Comparison of ENCODE assay signal across 26 cellular contexts in genomic region chr5:2338686-2339085, GRCh38.
"Had no signal": no experiment of that assay in that cellular context is flagged by ENCODE, and none has a peak within 500 bp of the region (broad histone marks: within the 10 kb centered on the region; RNA-seq: fewer than 3 reads in every experiment).

No MANE protein-coding gene starts in this region.

- H3K36me3 Mint-ChIP-seq: mesothelial cell of epicardium; naive B cell; natural killer cell; neural progenitor cell; stimulated activated effector memory CD8-positive, alpha-beta T cell treated with anti-CD3 and anti-CD28 coated beads, Interleukin-12 subunit alpha, Interleukin-12 subunit beta, amount 100 ng/mL, for 72 hours had no signal

- H3K9me3 ChIP-seq: left ventricle myocardium inferior, pancreas, prostate gland, sigmoid colon, spleen, suprapubic skin, thoracic aorta, tibial artery, upper lobe of right lung, uterus had no signal

- H3K27ac ChIP-seq: left ventricle myocardium inferior, neural progenitor cell, pancreas, prostate gland, sigmoid colon, spleen, suprapubic skin, thoracic aorta, tibial artery, upper lobe of right lung, uterus had no signal

- H3K4me1 Mint-ChIP-seq: naive B cell; natural killer cell; stimulated activated effector memory CD8-positive, alpha-beta T cell treated with anti-CD3 and anti-CD28 coated beads, Interleukin-12 subunit alpha, Interleukin-12 subunit beta, amount 100 ng/mL, for 72 hours had no signal

- H3K27me3 ChIP-seq: neural progenitor cell, sigmoid colon, spleen, suprapubic skin, tibial artery, upper lobe of right lung, uterus had no signal

- DNase-seq: islet precursor cell; left ventricle myocardium inferior; mesendoderm; naive B cell; natural killer cell; nephron progenitor cell; pancreas; retina; right cardiac atrium; sigmoid colon; small intestine; spleen; stimulated activated CD4-positive, alpha-beta T cell treated with anti-CD3 and anti-CD28 coated beads, Interleukin-4, amount 100 ng/mL, for 24 hours; stimulated activated naive CD4-positive, alpha-beta T cell; tibial artery; trophoblast cell; upper lobe of right lung; uterus had no signal

- H3K4me1 ChIP-seq: left ventricle myocardium inferior, pancreas, prostate gland, spleen, suprapubic skin, tibial artery, upper lobe of right lung, uterus had no signal

- H3K4me3 Mint-ChIP-seq: mesothelial cell of epicardium; naive B cell; natural killer cell; nephron progenitor cell; neural progenitor cell; stimulated activated effector memory CD8-positive, alpha-beta T cell treated with anti-CD3 and anti-CD28 coated beads, Interleukin-12 subunit alpha, Interleukin-12 subunit beta, amount 100 ng/mL, for 72 hours; stimulated activated naive CD8-positive, alpha-beta T cell treated with anti-CD3 and anti-CD28 coated beads, Interleukin-15, Interleukin-2, amounts not matched to agents 100 ng/mL and 50 ng/mL, for 24 hours had no signal

- FAIRE-seq: pancreas, small intestine had no signal

- H3K9me3 Mint-ChIP-seq: nephron progenitor cell; stimulated activated effector memory CD8-positive, alpha-beta T cell treated with anti-CD3 and anti-CD28 coated beads, Interleukin-12 subunit alpha, Interleukin-12 subunit beta, amount 100 ng/mL, for 72 hours; stimulated activated naive CD8-positive, alpha-beta T cell treated with anti-CD3 and anti-CD28 coated beads, Interleukin-15, Interleukin-2, amounts not matched to agents 100 ng/mL and 50 ng/mL, for 24 hours had no signal

- H3K27ac Mint-ChIP-seq: mesothelial cell of epicardium; naive B cell; natural killer cell; nephron progenitor cell; neural progenitor cell; stimulated activated effector memory CD8-positive, alpha-beta T cell treated with anti-CD3 and anti-CD28 coated beads, Interleukin-12 subunit alpha, Interleukin-12 subunit beta, amount 100 ng/mL, for 72 hours; stimulated activated naive CD8-positive, alpha-beta T cell treated with anti-CD3 and anti-CD28 coated beads, Interleukin-15, Interleukin-2, amounts not matched to agents 100 ng/mL and 50 ng/mL, for 24 hours had no signal

- H3K36me3 ChIP-seq: left ventricle myocardium inferior, neural progenitor cell, pancreas, prostate gland, sigmoid colon, spleen, suprapubic skin, thoracic aorta, tibial artery, upper lobe of right lung, uterus had no signal

- H3K27me3 Mint-ChIP-seq: naive B cell had no signal

- H3K4me3 ChIP-seq: left ventricle myocardium inferior, lung, neural progenitor cell, pancreas, prostate gland, sigmoid colon, spleen, suprapubic skin, thoracic aorta, tibial artery, upper lobe of right lung, uterus had no signal
